Comparison of ENCODE assay signal across 8 cellular contexts in the genomic region with DNA sequence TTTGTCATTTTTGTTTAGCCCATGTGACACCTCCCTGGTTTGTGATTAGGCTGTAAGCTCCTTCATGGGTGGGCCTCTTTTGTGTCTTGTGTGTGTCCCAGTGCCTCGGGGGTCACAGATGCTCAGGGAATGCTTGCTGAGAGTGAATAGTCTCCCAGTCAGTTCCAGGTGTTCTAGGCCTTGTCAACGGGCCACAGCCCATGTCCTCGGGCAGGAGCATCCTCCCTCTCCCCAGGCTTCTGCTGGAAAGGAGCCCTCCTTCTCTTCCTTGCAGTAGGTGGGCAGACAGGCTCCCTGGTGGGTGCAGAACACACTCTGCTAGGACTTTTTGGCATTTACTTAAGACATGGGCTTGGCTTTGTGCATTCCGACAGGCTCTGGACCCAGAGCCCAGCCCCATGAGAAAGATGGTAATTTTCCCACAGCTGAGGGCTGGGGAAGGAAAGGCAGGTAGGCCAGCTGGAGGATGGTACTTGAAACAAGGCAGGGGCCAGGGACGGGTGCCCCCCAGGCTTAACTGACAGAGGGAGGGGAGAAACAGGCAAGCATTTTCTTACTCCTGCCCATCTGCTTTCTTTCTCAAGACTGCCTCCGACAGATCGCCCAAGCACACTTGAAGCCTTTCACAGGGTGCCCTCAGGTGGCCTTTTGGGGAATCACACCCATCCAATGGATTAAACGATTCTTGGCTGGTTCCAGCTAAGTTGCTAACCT. TPM values are rescaled to one million over a fixed set of nuclear protein-coding genes. Genes with fewer than 3 reads are reported as not detected.
DNase-seq lines count a peak whose midpoint lies in the region; ATAC-seq and TF ChIP-seq lines count a peak whose summit lies in the region.

No MANE protein-coding gene starts in this region.

- H3K4me3 Mint-ChIP-seq in activated naive CD8-positive, alpha-beta T cell treated with anti-CD3 and anti-CD28 coated beads, Interleukin-2, amount 50 U/mL, for 24 hours: no peak overlapping the region

- H3K27ac Mint-ChIP-seq in activated naive CD8-positive, alpha-beta T cell treated with anti-CD3 and anti-CD28 coated beads, Interleukin-2, amount 50 U/mL, for 24 hours: no peak overlapping the region

- no peak overlapping the region for H3K4me3 ChIP-seq in retinal pigment epithelial cell (ENCODE audit: low read length)

- TF ChIP-seq CTCF in GM12874 (IDR thresholded peaks at IDR 0.05; ENCODE audit: insufficient read depth, low read depth, low read length): peak; percentile 82
- peak; percentile 87 for TF ChIP-seq CTCF in retinal pigment epithelial cell (conservative IDR thresholded peaks at IDR 0.05; ENCODE audit: low read depth, low read length)

- peak; percentile 63 for ATAC-seq in activated naive CD8-positive, alpha-beta T cell treated with anti-CD3 and anti-CD28 coated beads, Interleukin-2, amount 50 U/mL, for 24 hours
- ATAC-seq in left ventricle myocardium superior (peak; percentile 16), HG02973 (IDR thresholded peaks at IDR 0.05; ENCODE audit: unreplicated experiment) (no peak), HG02840 (IDR thresholded peaks at IDR 0.05; ENCODE audit: low FRiP score, unreplicated experiment) (no peak)

- H3K27me3 Mint-ChIP-seq in activated naive CD8-positive, alpha-beta T cell treated with anti-CD3 and anti-CD28 coated beads, Interleukin-2, amount 50 U/mL, for 24 hours: no peaks in the 10 kb centered on the region

- no peaks in the 10 kb centered on the region for H3K9me3 Mint-ChIP-seq in activated naive CD8-positive, alpha-beta T cell treated with anti-CD3 and anti-CD28 coated beads, Interleukin-2, amount 50 U/mL, for 24 hours

- peaks cover 12% of the 10 kb centered on the region for H3K4me1 Mint-ChIP-seq in activated naive CD8-positive, alpha-beta T cell treated with anti-CD3 and anti-CD28 coated beads, Interleukin-2, amount 50 U/mL, for 24 hours

- DNase-seq in NCI-H1417 treated with DMSO at 0.1 percent for 48 hours (lab: John Stamatoyannopoulos, UW) (peak; percentile 13), T follicular helper cell (ENCODE audit: low read depth) (peak; percentile 61), left ventricle myocardium superior (peak; percentile 79), retinal pigment epithelial cell (ENCODE audit: low read depth) (peak; percentile 46)
- DNase-seq in activated naive CD8-positive, alpha-beta T cell treated with anti-CD3 and anti-CD28 coated beads, Interleukin-2, amount 50 U/mL, for 24 hours: peak; percentile 73

- intact Hi-C loops in left ventricle myocardium superior (cut with micrococcal nuclease): no loop called here

- H3K36me3 Mint-ChIP-seq in activated naive CD8-positive, alpha-beta T cell treated with anti-CD3 and anti-CD28 coated beads, Interleukin-2, amount 50 U/mL, for 24 hours (ENCODE audit: low read depth): peaks cover 1% of the 10 kb centered on the region

RNA-seq across cellular contexts. Expression of a gene that starts 7.1 kb away (rescaled TPM):
- total RNA-seq in left ventricle myocardium superior: 9.7 TPM

RNA-seq across cellular contexts. Expression of a gene that starts 31.6 kb away (rescaled TPM):
- 2.0 TPM for total RNA-seq in left ventricle myocardium superior

Comparison
In these comparisons a context has a peak if more than half of its experiments do, and no peak if none do; other contexts are left out.
1. DNase-seq: peak in every context shown above with its lines; median percentile 79 in left ventricle myocardium superior; 73 in activated naive CD8-positive, alpha-beta T cell treated with anti-CD3 and anti-CD28 coated beads, Interleukin-2, amount 50 U/mL, for 24 hours; 61 in T follicular helper cell; 46 in retinal pigment epithelial cell; 13 in NCI-H1417 treated with DMSO at 0.1 percent for 48 hours.
2. ATAC-seq: peak in activated naive CD8-positive, alpha-beta T cell treated with anti-CD3 and anti-CD28 coated beads, Interleukin-2, amount 50 U/mL, for 24 hours (single experiment) and left ventricle myocardium superior (single experiment); none in HG02973 (single experiment) and HG02840 (single experiment).